8 cellular contexts compared by ENCODE assay signal in genomic region chr6:44043036-44043478, GRCh38.
DNase-seq lines count a peak whose midpoint lies in the region; ATAC-seq, FAIRE-seq and TF ChIP-seq lines count a peak whose summit lies in the region.
"Had no signal": no experiment of that assay in that cellular context is flagged by ENCODE, and none has a peak within 500 bp of the region (broad histone marks: within the 10 kb centered on the region; RNA-seq: fewer than 3 reads in every experiment).

No MANE protein-coding gene starts in this region.

- 5% methylated on average over 1 of the region's 1 CpG for WGBS in SK-N-SH (ENCODE audit: low lambda C conversion rate)
- 0 to 29% methylated on average over 1 of the region's 1 CpG for WGBS in gastroesophageal sphincter (ENCODE audit: low coverage in 1 of 2), 2 donors
- 28 to 45% (median 33%) methylated on average over 1 of the region's 1 CpG for WGBS in stomach, 5 donors

- TF ChIP-seq EP300 in SK-N-SH (IDR thresholded peaks at IDR 0.05; ENCODE audit: borderline replicate concordance in 1 of 2, low read depth in 1 of 2, low read length in 1 of 2) (no peak; a peak in 1 of 4 replicates), gastroesophageal sphincter (IDR thresholded peaks at IDR 0.05) (no peak), stomach (IDR thresholded peaks at IDR 0.05) (no peak)

- no peak for FAIRE-seq in GM19239 (lab: Jason Lieb, UNC)
- FAIRE-seq: endometrium had no signal

- no peaks in the 10 kb centered on the region for H3K36me3 ChIP-seq in SK-N-SH (replicated peaks in 1 of 2; ENCODE audit: control insufficient read depth in 1 of 2, insufficient read depth in 2 of 2, low read length in 1 of 2)
- no peaks in the 10 kb centered on the region for H3K36me3 ChIP-seq in gastroesophageal sphincter
- H3K36me3 ChIP-seq in stomach = no peaks in the 10 kb centered on the region

- H3K4me1 ChIP-seq in SK-N-SH (ENCODE audit: control insufficient read depth in 1 of 2, insufficient read depth in 2 of 2, low read depth in 1 of 2, low read length in 1 of 2) (peaks cover 42 to 78% of the 10 kb centered on the region in 2 experiments), gastroesophageal sphincter (peaks cover 2 to 73% (median 32%) of the 10 kb centered on the region in 3 donors), stomach (peaks cover 12 to 36% (median 22%) of the 10 kb centered on the region in 4 donors)

- DNase-seq in HT-29 (ENCODE audit: low spot score) (peak; percentile 75), SK-N-SH (no peak), stomach (no peak), GM19239 (ENCODE audit: insufficient read length, low spot score) (no peak), SHP77 treated with DMSO at 0.1 percent for 48 hours (lab: John Stamatoyannopoulos, UW) (no peak)

- H3K27ac ChIP-seq in SK-N-SH (ENCODE audit: low read depth in 2 of 2, low read length in 1 of 2) (peak overlapping the region; percentile 61 to 99), gastroesophageal sphincter (peak overlapping the region in 3 of 4 donors; percentile 64 to 88 (median 84)), stomach (peak overlapping the region; percentile 6 to 68 (median 16))

- POLR2A ChIA-PET in SK-N-SH (lab: Yijun Ruan, JAX) = interaction anchor here (0.7 to 1.5 kb wide), 6 partner anchors 8 to 205 kb away, joined by 3 to 4 read pairs (median 3); no protein-coding TSS in a partner anchor

- H3F3A ChIP-seq in SK-N-SH (replicated peaks; ENCODE audit: insufficient read depth) = peaks cover 17% of the 10 kb centered on the region

- peak overlapping the region; percentile 42; the same call in 1 of the 2 replicates for H3K9ac ChIP-seq in SK-N-SH

- H4K20me1 ChIP-seq in SK-N-SH (ENCODE audit: insufficient read depth) = no peaks in the 10 kb centered on the region

- no peaks in the 10 kb centered on the region for H3K9me2 ChIP-seq in SK-N-SH

- no peak for TF ChIP-seq RAD21 in SK-N-SH (IDR thresholded peaks at IDR 0.05; ENCODE audit: low read length)

- peak overlapping the region; percentile 60 for H3K4me2 ChIP-seq in SK-N-SH

- TF ChIP-seq CTCF in SK-N-SH (IDR thresholded peaks at IDR 0.05) (no peak), gastroesophageal sphincter (IDR thresholded peaks at IDR 0.05) (no peak), stomach (IDR thresholded peaks at IDR 0.05) (no peak)

- CTCF ChIA-PET in SK-N-SH (lab: Yijun Ruan, JAX) = interaction anchor here (0.9 to 1.9 kb wide), 10 partner anchors 11 to 274 kb away, joined by 3 to 8 read pairs (median 6); partner anchors contain the start of gene VEGFA

- no peak overlapping the region for H2AFZ ChIP-seq in SK-N-SH (ENCODE audit: low read depth)

- TF ChIP-seq POLR2A in gastroesophageal sphincter (IDR thresholded peaks at IDR 0.05) (no peak), stomach (IDR thresholded peaks at IDR 0.05) (no peak)

- ATAC-seq in gastroesophageal sphincter (no peak), GM18498 (IDR thresholded peaks at IDR 0.05; ENCODE audit: unreplicated experiment) (no peak)

- H3K79me2 ChIP-seq in SK-N-SH (ENCODE audit: insufficient read depth) = no peaks in the 10 kb centered on the region

- intact Hi-C loops in stomach (cut with DNase I; ENCODE audit: low total_unique reads) = no loop called here

- no peaks in the 10 kb centered on the region for H3K9me3 ChIP-seq in SK-N-SH
- H3K9me3 ChIP-seq in gastroesophageal sphincter = no peaks in the 10 kb centered on the region
- no peaks in the 10 kb centered on the region for H3K9me3 ChIP-seq in stomach

- H3K4me3 ChIP-seq in SK-N-SH (ENCODE audit: low read depth in 2 of 2, low read length in 1 of 2) (no peak overlapping the region), gastroesophageal sphincter (no peak overlapping the region), stomach (no peak overlapping the region)

- no peaks in the 10 kb centered on the region for H3K27me3 ChIP-seq in SK-N-SH (ENCODE audit: insufficient read depth)
- no peaks in the 10 kb centered on the region for H3K27me3 ChIP-seq in gastroesophageal sphincter
- H3K27me3 ChIP-seq in stomach = no peaks in the 10 kb centered on the region

TF ChIP-seq in SK-N-SH, 30 proteins besides CTCF, POLR2A, EP300 and RAD21:
- peak; percentile 53; the same call in 1 of the 2 replicates for TF ChIP-seq FOSL2 (IDR thresholded peaks at IDR 0.05; ENCODE audit: borderline replicate concordance, low read depth)
- TF ChIP-seq USF1 (IDR thresholded peaks at IDR 0.05; ENCODE audit: borderline replicate concordance, low read depth) = no peak
- peak; percentile 92; the same call in 1 of the 2 replicates for TF ChIP-seq RXRA (IDR thresholded peaks at IDR 0.05; ENCODE audit: borderline replicate concordance, low read depth)
- TF ChIP-seq ELF1 (IDR thresholded peaks at IDR 0.05) = no peak; the same call in 1 of the 2 replicates
- TF ChIP-seq TCF12 (IDR thresholded peaks at IDR 0.05) = peak; percentile 44; the same call in 1 of the 2 replicates
- TF ChIP-seq EZH2phosphoT487 (IDR thresholded peaks at IDR 0.05; ENCODE audit: borderline replicate concordance, low read depth) = no peak
- peak; percentile 65; the same call in 1 of the 2 replicates for TF ChIP-seq NFIC (IDR thresholded peaks at IDR 0.05; ENCODE audit: borderline replicate concordance)
- TF ChIP-seq SIN3A (IDR thresholded peaks at IDR 0.05; ENCODE audit: borderline replicate concordance, low read depth, low read length) = no peak
- TF ChIP-seq SMC3 (IDR thresholded peaks at IDR 0.05; ENCODE audit: low read depth, low read length) = no peak
- TF ChIP-seq JUND (IDR thresholded peaks at IDR 0.05) = 0 out of 2 replicates have a peak, but pooled peaks have one; percentile 14
- no peak for TF ChIP-seq USF2 (IDR thresholded peaks at IDR 0.05; ENCODE audit: borderline replicate concordance, low read depth, low read length)
- no peak for TF ChIP-seq TAF1 (IDR thresholded peaks at IDR 0.05; ENCODE audit: borderline replicate concordance, low read depth, low read length)

Comparison
In these comparisons a context has a peak if more than half of its experiments do, and no peak if none do; other contexts are left out.
1. H3K27ac ChIP-seq: peak in every context shown above with its lines; median percentile 84 in gastroesophageal sphincter; 80 in SK-N-SH; 16 in stomach.